In genomic region chr13:110337287-110337686, GRCh38 we compare ENCODE assay signal across 1 cellular context.
TF ChIP-seq lines count a peak whose summit lies in the region.

No MANE protein-coding gene starts in this region.

TF ChIP-seq in H1, 55 proteins besides CTCF, POLR2A, EP300 and RAD21:
- TF ChIP-seq TBP (IDR thresholded peaks at IDR 0.05; ENCODE audit: low read depth, low read length) = no peak
